Comparison of ENCODE assay signal across 9 cellular contexts in genomic region chr1:70222716-70223235, GRCh38. TPM values are rescaled to one million over a fixed set of nuclear protein-coding genes. Genes with fewer than 3 reads are reported as not detected.
A peak's percentile ranks its signal among the peaks of the same experiment; 100 is the strongest.
DNase-seq lines count a peak whose midpoint lies in the region; ATAC-seq, FAIRE-seq and TF ChIP-seq lines count a peak whose summit lies in the region.
"Had no signal": no experiment of that assay in that cellular context is flagged by ENCODE, and none has a peak within 500 bp of the region (broad histone marks: within the 10 kb centered on the region; RNA-seq: fewer than 3 reads in every experiment).

No MANE protein-coding gene starts in this region.

- RAD21 ChIA-PET in GM12878 (lab: Charles Lee; ENCODE audit: unreplicated experiment): interaction anchor here (1.0 kb wide), 1 partner anchor 13 kb away, joined by 4 read pairs; no protein-coding TSS in a partner anchor

- no peak for TF ChIP-seq CTCF in GM12878 (IDR thresholded peaks at IDR 0.05 in 2 of 3, conservative IDR thresholded peaks at IDR 0.05 in 1 of 3; ENCODE audit: control insufficient read depth in 2 of 3, extremely low read depth in 1 of 3, insufficient read depth in 1 of 3, low read depth in 3 of 3, low read length in 3 of 3)
- no peak for TF ChIP-seq CTCF in lower lobe of right lung (IDR thresholded peaks at IDR 0.05)

- CTCF ChIA-PET in GM12878 (lab: Yijun Ruan, JAX): interaction anchor here (1.0 to 1.5 kb wide), 2 partner anchors 10 to 14 kb away, joined by 3 to 4 read pairs; no protein-coding TSS in a partner anchor

- H3K27me3 ChIP-seq in GM12878 (replicated peaks in 1 of 2; ENCODE audit: control insufficient read depth in 2 of 2, insufficient read depth in 2 of 2, low read length in 1 of 2): no peaks in the 10 kb centered on the region
- H3K27me3 ChIP-seq in lower lobe of right lung (ENCODE audit: low read depth): no peaks in the 10 kb centered on the region

- no peaks in the 10 kb centered on the region for H3K9me3 ChIP-seq in GM12878 (replicated peaks; ENCODE audit: control insufficient read depth, insufficient read depth, low read length)
- H3K9me3 ChIP-seq in lower lobe of right lung: no peaks in the 10 kb centered on the region

- SMC1A ChIA-PET in GM12878 (lab: Charles Lee; ENCODE audit: uncharacterized antibody, unreplicated experiment): interaction anchor here (0.9 kb wide), 1 partner anchor 16 kb away, joined by 4 read pairs; no protein-coding TSS in a partner anchor

- H3K4me3 Mint-ChIP-seq in stimulated activated naive CD8-positive, alpha-beta T cell treated with anti-CD3 and anti-CD28 coated beads, Interleukin-15, Interleukin-2, amounts not matched to agents 100 ng/mL and 50 ng/mL, for 24 hours: peak overlapping the region; percentile 91

- FAIRE-seq in GM12878 (lab: Jason Lieb, UNC): no peak

- no peak for TF ChIP-seq RAD21 in GM12878 (IDR thresholded peaks at IDR 0.05; ENCODE audit: insufficient read depth, low read depth, low read length)

- H3K9me3 Mint-ChIP-seq in stimulated activated naive CD8-positive, alpha-beta T cell treated with anti-CD3 and anti-CD28 coated beads, Interleukin-15, Interleukin-2, amounts not matched to agents 100 ng/mL and 50 ng/mL, for 24 hours: no peaks in the 10 kb centered on the region

- peaks cover 43% of the 10 kb centered on the region for H3K36me3 Mint-ChIP-seq in stimulated activated naive CD8-positive, alpha-beta T cell treated with anti-CD3 and anti-CD28 coated beads, Interleukin-15, Interleukin-2, amounts not matched to agents 100 ng/mL and 50 ng/mL, for 24 hours (ENCODE audit: low read depth)

- H3K79me2 ChIP-seq in GM12878 (ENCODE audit: control insufficient read depth, insufficient read depth, low read length): peaks cover 81% of the 10 kb centered on the region

- WGBS in GM12878 (ENCODE audit: insufficient coverage, insufficient replicate concordance, low lambda C conversion rate, missing lambda C conversion rate): 0% methylated on average over 3 of the region's 3 CpGs

- H2AFZ ChIP-seq in GM12878 (ENCODE audit: control insufficient read depth, low read depth, low read length): no peak overlapping the region

- peaks cover 53% of the 10 kb centered on the region for H3K4me1 Mint-ChIP-seq in stimulated activated naive CD8-positive, alpha-beta T cell treated with anti-CD3 and anti-CD28 coated beads, Interleukin-15, Interleukin-2, amounts not matched to agents 100 ng/mL and 50 ng/mL, for 24 hours (ENCODE audit: low read depth)

- H3K27ac ChIP-seq in GM12878 (ENCODE audit: control insufficient read depth, insufficient read depth) (no peak overlapping the region), lower lobe of right lung (peak overlapping the region; percentile 93)

- H3K4me3 ChIP-seq in GM12878: peak overlapping the region; percentile 88
- H3K4me3 ChIP-seq in lower lobe of right lung: peak overlapping the region; percentile 68

- no peaks in the 10 kb centered on the region for H4K20me1 ChIP-seq in GM12878 (ENCODE audit: control insufficient read depth, insufficient read depth)

- in situ Hi-C loops in GM12878 (cut with MboI): no loop called here

- peak overlapping the region; percentile 99 for H3K9ac ChIP-seq in GM12878 (ENCODE audit: control insufficient read depth, insufficient read depth, low read length)

- no peaks in the 10 kb centered on the region for H3K27me3 Mint-ChIP-seq in stimulated activated naive CD8-positive, alpha-beta T cell treated with anti-CD3 and anti-CD28 coated beads, Interleukin-15, Interleukin-2, amounts not matched to agents 100 ng/mL and 50 ng/mL, for 24 hours

- H3K4me1 ChIP-seq in GM12878 (ENCODE audit: control insufficient read depth, insufficient read depth, low read length) (peaks cover 6% of the 10 kb centered on the region), lower lobe of right lung (peaks cover 46% of the 10 kb centered on the region)

- BruUV-seq in GM12878 (replicated peaks; lab: Mats Ljungman, UMichigan): no TSS peak

- TF ChIP-seq POLR2A in GM12878 (IDR thresholded peaks at IDR 0.05; ENCODE audit: low read depth, low read length): no peak

- no peak for TF ChIP-seq EP300 in GM12878 (IDR thresholded peaks at IDR 0.05; ENCODE audit: borderline replicate concordance in 1 of 2, control insufficient read depth in 1 of 2, low read depth in 2 of 2, low read length in 2 of 2)

- peak overlapping the region; percentile 87 for H3K4me2 ChIP-seq in GM12878 (ENCODE audit: control insufficient read depth, insufficient read depth)

- H3K36me3 ChIP-seq in GM12878 (ENCODE audit: control insufficient read depth in 2 of 2, insufficient read depth in 2 of 2, low read length in 1 of 2) (peaks cover 0 to 14% of the 10 kb centered on the region in 2 experiments; a peak in 3 of 4 replicates), lower lobe of right lung (peaks cover 29% of the 10 kb centered on the region)

- no peak for DNase-seq in stimulated activated naive CD8-positive, alpha-beta T cell treated with anti-CD3 and anti-CD28 coated beads, Interleukin-15, Interleukin-2, amounts not matched to agents 100 U/mL and 50 U/mL, for 24 hours
- DNase-seq in GM12878 (ENCODE audit: low read depth, low spot score) (no peak), lower lobe of right lung (no peak), midbrain (lab: John Stamatoyannopoulos, UW) (no peak), putamen (ENCODE audit: low spot score) (no peak), cerebellar nuclear complex (lab: John Stamatoyannopoulos, UW) (no peak), kidney tubule cell (ENCODE audit: low spot score) (no peak)
- DNase-seq: retina had no signal

- H3K27ac Mint-ChIP-seq in stimulated activated naive CD8-positive, alpha-beta T cell treated with anti-CD3 and anti-CD28 coated beads, Interleukin-15, Interleukin-2, amounts not matched to agents 100 ng/mL and 50 ng/mL, for 24 hours: peak overlapping the region; percentile 92

- intact Hi-C loops in GM12878 (cut with micrococcal nuclease; ENCODE audit: unreplicated experiment): loop anchor here (5.0 kb wide), 1 partner anchor 130 kb away; the partner anchor contains the start of gene ANKRD13C
- intact Hi-C loops in lower lobe of right lung (cut with DNase I): no loop called here

- POLR2A ChIA-PET in GM12878 (lab: Charles Lee): interaction anchor here (1.1 to 1.2 kb wide), 2 partner anchors 12 to 19 kb away, joined by 3 read pairs; no protein-coding TSS in a partner anchor

- ATAC-seq in stimulated activated naive CD8-positive, alpha-beta T cell treated with anti-CD3 and anti-CD28 coated beads, Interleukin-15, Interleukin-2, amounts not matched to agents 100 U/mL and 50 U/mL, for 24 hours: no peak
- ATAC-seq in GM12878 (no peak), lower lobe of right lung (no peak)

TF ChIP-seq in GM12878, 131 proteins besides CTCF, POLR2A, EP300 and RAD21 (continues in another document):
- TF ChIP-seq DPF2 (IDR thresholded peaks at IDR 0.05) (no peak), ATF7 (IDR thresholded peaks at IDR 0.05; ENCODE audit: low read depth) (0 out of 2 replicates have a peak, but pooled peaks have one; percentile 30)

RNA-seq across cellular contexts. Expression of gene SRSF11, which starts 1.6 kb away (rescaled TPM):
- total RNA-seq in GM12878 (2013; cell fraction: nucleolus; rRNA removed): 679 and 699 TPM in 2 replicates
- total RNA-seq in GM12878 (2014; rRNA removed): 143 and 161 TPM in 2 replicates
- total RNA-seq in GM12878 (2014; rRNA removed; fragmentation: Illumina TruSeq; extraction: Trizol): 206 and 215 TPM in 2 replicates
- total RNA-seq in GM12878 (2021): 139 and 144 TPM in 2 replicates
- 67.0 TPM for polyA plus RNA-seq in GM12878 (2011; ENCODE audit: low read depth)
- 424 and 447 TPM in 2 replicates for polyA plus RNA-seq in GM12878 (2011; rRNA removed)
- polyA plus RNA-seq in GM12878 (2011; cell fraction: cytosol; rRNA removed): 210 and 228 TPM in 2 replicates
- 782 and 792 TPM in 2 replicates for polyA plus RNA-seq in GM12878 (2011; cell fraction: nucleus; rRNA removed)
- 144 and 155 TPM in 2 replicates for polyA plus RNA-seq in GM12878 (2012)
- polyA plus RNA-seq in GM12878 (2014; fragmentation: Illumina TruSeq; extraction: Trizol): 267 and 397 TPM in 2 replicates
- 100 to 1,000 TPM in 1 of 2 experiments, 10 to 100 TPM in 1; 83.0 to 109 TPM for polyA plus RNA-seq in GM12878 (2014; fragmentation: Nextera tagmentation; extraction: Ambion mirVana)
- 185 and 210 TPM in 2 replicates for polyA plus RNA-seq in GM12878 (2014; rRNA removed)
- polyA plus RNA-seq in GM12878 (2016; fragmentation: Nextera tagmentation; extraction: Ambion mirVana): 100 to 1,000 TPM; 207 to 219 TPM
- polyA minus RNA-seq in GM12878 (2011; rRNA and poly(A)+ RNA removed): 241 and 282 TPM in 2 replicates
- 69.1 and 84.6 TPM in 2 replicates for polyA minus RNA-seq in GM12878 (2011; cell fraction: cytosol; rRNA and poly(A)+ RNA removed)
- 291 and 367 TPM in 2 replicates for polyA minus RNA-seq in GM12878 (2011; cell fraction: nucleus; rRNA and poly(A)+ RNA removed)
- 143 TPM for total RNA-seq in lower lobe of right lung

RNA-seq across cellular contexts. Expression of gene LRRC40, which starts 17.4 kb away (rescaled TPM):
- total RNA-seq in GM12878 (2013; cell fraction: nucleolus; rRNA removed): 38.1 and 39.8 TPM in 2 replicates
- 27.5 and 32.5 TPM in 2 replicates for total RNA-seq in GM12878 (2014; rRNA removed)
- 39.1 and 39.4 TPM in 2 replicates for total RNA-seq in GM12878 (2014; rRNA removed; fragmentation: Illumina TruSeq; extraction: Trizol)
- total RNA-seq in GM12878 (2021): 21.4 and 22.0 TPM in 2 replicates
- polyA plus RNA-seq in GM12878 (2011; ENCODE audit: low read depth): 5.4 TPM
- polyA plus RNA-seq in GM12878 (2011; rRNA removed): 29.4 and 55.8 TPM in 2 replicates
- 7.7 and 9.6 TPM in 2 replicates for polyA plus RNA-seq in GM12878 (2011; cell fraction: cytosol; rRNA removed)
- polyA plus RNA-seq in GM12878 (2011; cell fraction: nucleus; rRNA removed): 11.3 and 16.7 TPM in 2 replicates
- polyA plus RNA-seq in GM12878 (2012): 9.2 and 12.6 TPM in 2 replicates
- polyA plus RNA-seq in GM12878 (2014; fragmentation: Illumina TruSeq; extraction: Trizol): 34.2 and 48.0 TPM in 2 replicates
- 10 to 100 TPM; 26.1 to 44.3 TPM for polyA plus RNA-seq in GM12878 (2014; fragmentation: Nextera tagmentation; extraction: Ambion mirVana)
- polyA plus RNA-seq in GM12878 (2014; rRNA removed): 15.7 and 19.5 TPM in 2 replicates
- polyA plus RNA-seq in GM12878 (2016; fragmentation: Nextera tagmentation; extraction: Ambion mirVana): 10 to 100 TPM; 32.4 to 34.5 TPM
- polyA minus RNA-seq in GM12878 (2011; rRNA and poly(A)+ RNA removed): 12.5 and 14.3 TPM in 2 replicates
- 8.0 and 8.7 TPM in 2 replicates for polyA minus RNA-seq in GM12878 (2011; cell fraction: cytosol; rRNA and poly(A)+ RNA removed)
- polyA minus RNA-seq in GM12878 (2011; cell fraction: nucleus; rRNA and poly(A)+ RNA removed): 9.9 and 10.9 TPM in 2 replicates
- 10.5 TPM for total RNA-seq in lower lobe of right lung
